Comparison of ENCODE assay signal across 8 cellular contexts in the genomic region with DNA sequence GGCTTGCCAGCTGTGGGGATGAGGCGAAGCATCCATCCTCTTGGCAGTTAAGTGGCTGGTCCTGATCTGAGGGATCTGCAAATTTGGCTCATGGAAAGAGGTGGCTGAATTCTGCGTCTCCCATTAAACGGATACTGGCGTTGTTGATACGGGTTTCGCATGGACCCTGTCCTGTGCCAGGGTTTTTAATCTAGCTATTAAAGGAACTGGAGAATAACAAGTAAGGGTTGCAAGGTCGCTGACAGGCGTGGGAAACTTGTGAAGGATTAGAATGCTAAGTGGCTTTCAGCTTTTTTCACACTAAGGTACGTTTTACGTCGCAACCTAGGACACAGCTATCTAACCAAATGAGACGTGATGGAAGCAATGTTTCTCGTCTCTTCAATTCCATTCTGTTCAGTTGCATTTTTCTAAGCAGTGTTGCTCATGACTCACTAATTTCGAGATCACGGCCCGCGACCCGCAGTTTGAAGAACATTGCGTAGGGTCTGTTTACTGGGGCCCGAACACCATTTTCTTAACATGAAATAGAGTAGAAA. TPM values are rescaled to one million over a fixed set of nuclear protein-coding genes. Genes with fewer than 3 reads are reported as not detected.
DNase-seq lines count a peak whose midpoint lies in the region; ATAC-seq and TF ChIP-seq lines count a peak whose summit lies in the region.

No MANE protein-coding gene starts in this region.

- peaks cover 53% of the 10 kb centered on the region for H3K79me2 ChIP-seq in PC-9 (ENCODE audit: low read depth)

- H3K4me2 ChIP-seq in PC-9: peak overlapping the region; percentile 88

- H3K27me3 ChIP-seq in CD4-positive, CD25-positive, alpha-beta regulatory T cell (ENCODE audit: control insufficient read depth, insufficient read depth, low read length): no peaks in the 10 kb centered on the region
- H3K27me3 ChIP-seq in PC-9 (ENCODE audit: insufficient read depth, low read depth) (no peaks in the 10 kb centered on the region), brain microvascular endothelial cell (replicated peaks) (no peaks in the 10 kb centered on the region), stomach smooth muscle (ENCODE audit: control insufficient read depth in 1 of 2, insufficient read depth in 2 of 2, low read length in 2 of 2) (no peaks in the 10 kb centered on the region)

- CTCF ChIA-PET in PC-9 (lab: Charles Lee): interaction anchor here (0.5 to 0.7 kb wide), 2 partner anchors 82 to 340 kb away, joined by 3 read pairs; no protein-coding TSS in a partner anchor

- peak overlapping the region; percentile 91 for H2AFZ ChIP-seq in PC-9

- peak overlapping the region; percentile 78 for H3K9ac ChIP-seq in stomach smooth muscle (ENCODE audit: low read length in 2 of 2)

- no peaks in the 10 kb centered on the region for H4K20me1 ChIP-seq in PC-9 (ENCODE audit: insufficient read depth)

- in situ Hi-C loops in brain microvascular endothelial cell (cut with HindIII; ENCODE audit: low pct_ligation_motif_present, low sequenced_read_pairs): no loop called here

- peaks cover 2% of the 10 kb centered on the region for H3K36me3 Mint-ChIP-seq in CD4-positive, CD25-positive, alpha-beta regulatory T cell

- peak in 1 of 3 donors; percentile 8 for DNase-seq in CD4-positive, CD25-positive, alpha-beta regulatory T cell
- DNase-seq in PC-9: peak; percentile 9 to 55
- DNase-seq in brain microvascular endothelial cell: peak; percentile 51
- DNase-seq in left colon: peak in 1 of 2 donors; percentile 30
- DNase-seq in NCI-H774 (lab: John Stamatoyannopoulos, UW): no peak

- H3K4me1 ChIP-seq in CD4-positive, CD25-positive, alpha-beta regulatory T cell (ENCODE audit: control insufficient read depth, insufficient read depth, low read length, poor library complexity, severe bottlenecking): peaks cover 25% of the 10 kb centered on the region
- H3K4me1 ChIP-seq in PC-9 (replicated peaks; ENCODE audit: insufficient read depth) (peaks cover 50% of the 10 kb centered on the region), stomach smooth muscle (ENCODE audit: control insufficient read depth, insufficient read depth, low read length) (peaks cover 3% of the 10 kb centered on the region)

- no peaks in the 10 kb centered on the region for H3K36me3 ChIP-seq in CD4-positive, CD25-positive, alpha-beta regulatory T cell (ENCODE audit: control insufficient read depth, insufficient read depth, low read length)
- peaks cover 21% of the 10 kb centered on the region for H3K36me3 ChIP-seq in PC-9 (ENCODE audit: low read depth)
- no peaks in the 10 kb centered on the region for H3K36me3 ChIP-seq in brain microvascular endothelial cell (replicated peaks)
- no peaks in the 10 kb centered on the region for H3K36me3 ChIP-seq in stomach smooth muscle (ENCODE audit: control insufficient read depth in 2 of 2, insufficient read depth in 2 of 2, low read length in 2 of 2)

- peaks cover 19% of the 10 kb centered on the region; the same call in 1 of the 2 replicates for H3F3A ChIP-seq in PC-9 (ENCODE audit: insufficient read depth, low read depth)

- peaks cover 4% of the 10 kb centered on the region for H3K27me3 Mint-ChIP-seq in CD4-positive, CD25-positive, alpha-beta regulatory T cell

- peak overlapping the region; percentile 75 to 98 (median 97) for H3K27ac Mint-ChIP-seq in CD4-positive, CD25-positive, alpha-beta regulatory T cell

- H3K4me3 ChIP-seq in CD4-positive, CD25-positive, alpha-beta regulatory T cell (ENCODE audit: low read depth, low read length): peak overlapping the region; percentile 89
- H3K4me3 ChIP-seq in PC-9: peak overlapping the region; percentile 72
- peak overlapping the region; percentile 100 for H3K4me3 ChIP-seq in brain microvascular endothelial cell (ENCODE audit: low read depth, low read length)
- peak overlapping the region; percentile 100 for H3K4me3 ChIP-seq in stomach smooth muscle (ENCODE audit: low read length in 2 of 2)

- no peak for TF ChIP-seq CTCF in PC-9 (conservative IDR thresholded peaks at IDR 0.05)
- no peak for TF ChIP-seq CTCF in brain microvascular endothelial cell (IDR thresholded peaks at IDR 0.05; ENCODE audit: low read depth, low read length, missing control alignments)

- POLR2A ChIA-PET in PC-9 (lab: Charles Lee; ENCODE audit: unreplicated experiment): interaction anchor here (0.6 to 0.7 kb wide), 3 partner anchors 57 to 920 kb away, joined by 3 to 7 read pairs (median 3); no protein-coding TSS in a partner anchor

- no TSS peak for BruUV-seq in PC-9 (replicated peaks; lab: Mats Ljungman, UMichigan)

- H3K9me3 Mint-ChIP-seq in CD4-positive, CD25-positive, alpha-beta regulatory T cell: no peaks in the 10 kb centered on the region

- H3K4me1 Mint-ChIP-seq in CD4-positive, CD25-positive, alpha-beta regulatory T cell: peaks cover 14 to 38% (median 25%) of the 10 kb centered on the region in 4 donors

- intact Hi-C loops in PC-9 (cut with micrococcal nuclease; ENCODE audit: unreplicated experiment): loop anchor here (2.0 to 5.0 kb wide), 2 partner anchors 55 to 128 kb away; partner anchors contain the start of gene KIAA0319
- intact Hi-C loops in left colon (cut with DNase I, micrococcal nuclease): no loop called here

- ATAC-seq in CD4-positive, CD25-positive, alpha-beta regulatory T cell (ENCODE audit: low read depth in 2 of 2): peak in 1 of 2 donors; percentile 6
- ATAC-seq in GM21786 (IDR thresholded peaks at IDR 0.05; ENCODE audit: unreplicated experiment) (peak; percentile 3), left colon (peak; percentile 7), HG02763 (IDR thresholded peaks at IDR 0.05; ENCODE audit: unreplicated experiment) (no peak)

- no peaks in the 10 kb centered on the region for H3K9me2 ChIP-seq in PC-9 (ENCODE audit: insufficient read depth)

- H3K4me3 Mint-ChIP-seq in CD4-positive, CD25-positive, alpha-beta regulatory T cell: peak overlapping the region; percentile 99 to 100 (median 99)

- peak overlapping the region; percentile 97 for H3K27ac ChIP-seq in CD4-positive, CD25-positive, alpha-beta regulatory T cell (ENCODE audit: insufficient read depth, low read length, poor library complexity, severe bottlenecking)
- H3K27ac ChIP-seq in PC-9: peak overlapping the region; percentile 65
- H3K27ac ChIP-seq in brain microvascular endothelial cell: peak overlapping the region; percentile 81
- peak overlapping the region; percentile 85 for H3K27ac ChIP-seq in stomach smooth muscle (ENCODE audit: low read length)

- H3K9me3 ChIP-seq in CD4-positive, CD25-positive, alpha-beta regulatory T cell (ENCODE audit: control insufficient read depth in 2 of 2, low read length in 2 of 2): no peaks in the 10 kb centered on the region
- H3K9me3 ChIP-seq in PC-9 (ENCODE audit: insufficient read depth, low read depth) (no peaks in the 10 kb centered on the region), stomach smooth muscle (ENCODE audit: control insufficient read depth in 2 of 2, low read length in 2 of 2) (no peaks in the 10 kb centered on the region)

RNA-seq across cellular contexts. Expression of gene GMNN, which starts 0.9 kb away (rescaled TPM):
- 28.3 TPM for total RNA-seq in CD4-positive, CD25-positive, alpha-beta regulatory T cell
- polyA plus RNA-seq in CD4-positive, CD25-positive, alpha-beta regulatory T cell: 10 to 100 TPM in 3 of 4 donors, 1 to 10 TPM in 1; 9.1 to 13.6 (median 11.4) TPM
- 53.1 and 54.8 TPM in 2 replicates for total RNA-seq in PC-9 (2021)
- total RNA-seq in left colon: 10 to 100 TPM; 40.7 to 67.2 TPM

RNA-seq across cellular contexts. Expression of gene ARMH2, which starts 23.1 kb away (rescaled TPM):
- total RNA-seq in CD4-positive, CD25-positive, alpha-beta regulatory T cell: 1.8 TPM
- under 1 TPM in 2 of 4 donors, not detected in 2; 0.27 to 0.29 TPM for polyA plus RNA-seq in CD4-positive, CD25-positive, alpha-beta regulatory T cell
- total RNA-seq in PC-9 (2021) (not detected in 2 replicates), left colon (not detected)

RNA-seq across cellular contexts. Expression of gene C6orf62, which starts 56.6 kb away (rescaled TPM):
- 124 TPM for total RNA-seq in CD4-positive, CD25-positive, alpha-beta regulatory T cell
- polyA plus RNA-seq in CD4-positive, CD25-positive, alpha-beta regulatory T cell: 100 to 1,000 TPM in 1 of 4 donors, 10 to 100 TPM in 3; 91.7 to 106 (median 98.6) TPM
- total RNA-seq in PC-9 (2021): 107 and 128 TPM in 2 replicates
- 10 to 100 TPM; 70.0 to 84.9 TPM for total RNA-seq in left colon
